Comparison of ENCODE assay signal across 19 cellular contexts in genomic region chr7:35255909-35256876, GRCh38. TPM values are rescaled to one million over a fixed set of nuclear protein-coding genes. Genes with fewer than 3 reads are reported as not detected.
DNase-seq lines count a peak whose midpoint lies in the region; ATAC-seq and TF ChIP-seq lines count a peak whose summit lies in the region.
"Had no signal": no experiment of that assay in that cellular context is flagged by ENCODE, and none has a peak within 500 bp of the region (broad histone marks: within the 10 kb centered on the region; RNA-seq: fewer than 3 reads in every experiment).

No MANE protein-coding gene starts in this region.

- no peaks in the 10 kb centered on the region for H3K36me3 Mint-ChIP-seq in type B pancreatic cell
- H3K36me3 Mint-ChIP-seq: CD4-positive, CD25-positive, alpha-beta regulatory T cell had no signal

- peaks cover 95% of the 10 kb centered on the region for H3K27me3 Mint-ChIP-seq in type B pancreatic cell

- peak overlapping the region; percentile 36 for H3K4me3 Mint-ChIP-seq in type B pancreatic cell
- H3K4me3 Mint-ChIP-seq: activated CD4-positive, alpha-beta T cell treated with anti-CD3 and anti-CD28 coated beads for 36 hours; HFFc6 had no signal

- TF ChIP-seq CTCF in type B pancreatic cell (conservative IDR thresholded peaks at IDR 0.05): no peak

- DNase-seq in stimulated activated CD4-positive, alpha-beta T cell treated with anti-CD3 and anti-CD28 coated beads, Interleukin-15, amount 100 ng/mL, for 24 hours: peak; percentile 3
- no peak for DNase-seq in stimulated activated CD4-positive, alpha-beta T cell treated with anti-CD3 and anti-CD28 coated beads, Interleukin-4, amount 100 ng/mL, for 4 hours
- DNase-seq in astrocyte of the hippocampus (ENCODE audit: low read depth, low spot score) (peak; percentile 8), iPS-NIHi7 (ENCODE audit: extremely low spot score) (peak; percentile 29), type B pancreatic cell (ENCODE audit: extremely low spot score, unreplicated experiment) (no peak), NCI-H1092 treated with DMSO at 0.1 percent for 48 hours (lab: John Stamatoyannopoulos, UW) (no peak)
- no peak for DNase-seq in effector CD8-positive, alpha-beta T cell (lab: John Stamatoyannopoulos, UW)
- DNase-seq: activated CD4-positive, alpha-beta T cell treated with anti-CD3 and anti-CD28 coated beads for 36 hours; activated CD8-positive, alpha-beta memory T cell treated with anti-CD3 and anti-CD28 coated beads, Interleukin-2, amount 50 U/mL, for 4 hours; activated effector memory CD4-positive, alpha-beta T cell treated with anti-CD3 and anti-CD28 coated beads, Interleukin-2, amount 50 U/mL, for 16 hours; CD4-positive, CD25-positive, alpha-beta regulatory T cell; HFFc6; NCI-H2081; PC-3; SIG-M5; stimulated activated naive CD8-positive, alpha-beta T cell treated with anti-CD3 and anti-CD28 coated beads, Interleukin-15, amount 100 ng/mL, for 72 hours; tibial artery had no signal

- peaks cover 10% of the 10 kb centered on the region for H3K4me1 Mint-ChIP-seq in type B pancreatic cell (ENCODE audit: unreplicated experiment)

- no peak for ATAC-seq in GM18519 (IDR thresholded peaks at IDR 0.05; ENCODE audit: low FRiP score, unreplicated experiment)
- ATAC-seq: activated CD4-positive, alpha-beta T cell treated with anti-CD3 and anti-CD28 coated beads for 36 hours; PC-3; stimulated activated naive CD8-positive, alpha-beta T cell treated with anti-CD3 and anti-CD28 coated beads, Interleukin-15, amount 100 ng/mL, for 72 hours had no signal

- H3K9me3 Mint-ChIP-seq in type B pancreatic cell: no peaks in the 10 kb centered on the region
- H3K9me3 Mint-ChIP-seq: stimulated activated naive CD8-positive, alpha-beta T cell treated with anti-CD3 and anti-CD28 coated beads, Interleukin-15, amount 100 ng/mL, for 72 hours had no signal

- H3K27ac Mint-ChIP-seq in type B pancreatic cell: peak overlapping the region; percentile 48
- H3K27ac Mint-ChIP-seq: activated CD4-positive, alpha-beta T cell treated with anti-CD3 and anti-CD28 coated beads for 36 hours; CD4-positive, CD25-positive, alpha-beta regulatory T cell; HFFc6; stimulated activated naive CD8-positive, alpha-beta T cell treated with anti-CD3 and anti-CD28 coated beads, Interleukin-15, amount 100 ng/mL, for 72 hours had no signal

RNA-seq across cellular contexts. Expression of gene TBX20, which starts 2.3 kb away (rescaled TPM):
- total RNA-seq in type B pancreatic cell (ENCODE audit: low replicate concordance): 0.46 and 0.48 TPM in 2 replicates
- total RNA-seq: HFFc6, HT-29 had no signal

Comparison
In these comparisons a context has a peak if more than half of its experiments do, and no peak if none do; other contexts are left out.
1. DNase-seq: peak in stimulated activated CD4-positive, alpha-beta T cell treated with anti-CD3 and anti-CD28 coated beads, Interleukin-15, amount 100 ng/mL, for 24 hours (single experiment), astrocyte of the hippocampus (single experiment) and iPS-NIHi7 (single experiment); none in stimulated activated CD4-positive, alpha-beta T cell treated with anti-CD3 and anti-CD28 coated beads, Interleukin-4, amount 100 ng/mL, for 4 hours (0 of 2), type B pancreatic cell (single experiment), NCI-H1092 treated with DMSO at 0.1 percent for 48 hours (single experiment) and effector CD8-positive, alpha-beta T cell (single experiment).